ENCODE assay signal across 8 cellular contexts in genomic region chr12:8396225-8397071, GRCh38. TPM values are rescaled to one million over a fixed set of nuclear protein-coding genes. Genes with fewer than 3 reads are reported as not detected.
DNase-seq lines count a peak whose midpoint lies in the region; ATAC-seq and TF ChIP-seq lines count a peak whose summit lies in the region.
"Not testable (repeated sequence)": the region's sequence is repeated elsewhere in the genome, so short reads cannot be mapped to it uniquely, and the experiment has no call there.

No MANE protein-coding gene starts in this region.

- H3K9ac ChIP-seq in GM23248; adipocyte (ENCODE audit: low read length): not testable (repeated sequence)

- H3K36me3 Mint-ChIP-seq in natural killer cell treated with Interleukin-12 subunit alpha and Interleukin-12 subunit beta and Interleukin-15 and Interleukin-18, amount 100 ng/mL, for 72 hours: not testable (repeated sequence)

- CTCF ChIA-PET in BJ (lab: Yijun Ruan, JAX): interaction anchor here (0.6 to 1.0 kb wide), 5 partner anchors 18 to 318 kb away, joined by 3 read pairs; no protein-coding TSS in a partner anchor

- not testable (repeated sequence) for H3K9me2 ChIP-seq in GM23248 (ENCODE audit: insufficient read depth)

- H3K27me3 Mint-ChIP-seq in natural killer cell treated with Interleukin-12 subunit alpha and Interleukin-12 subunit beta and Interleukin-15 and Interleukin-18, amount 100 ng/mL, for 72 hours: peaks cover 10 to 12% of the 10 kb centered on the region in 2 donors

- not testable (repeated sequence) for H3K79me2 ChIP-seq in GM23248 (ENCODE audit: insufficient read depth)

- WGBS in GM23248 (ENCODE audit: low coverage in 1 of 2, low lambda C conversion rate in 2 of 2, missing lambda C conversion rate in 2 of 2), 2 experiments: 2 to 5% methylated on average over 16 to 68 of the region's 79 CpGs

- not testable (repeated sequence) for H3K27ac Mint-ChIP-seq in natural killer cell treated with Interleukin-12 subunit alpha and Interleukin-12 subunit beta and Interleukin-15 and Interleukin-18, amount 100 ng/mL, for 72 hours

- not testable (repeated sequence) for H3F3A ChIP-seq in GM23248 (ENCODE audit: insufficient read depth)

- H3K4me3 ChIP-seq in BJ (ENCODE audit: low read depth, low read length): peak overlapping the region; percentile 39
- peak overlapping the region; percentile 70 for H3K4me3 ChIP-seq in GM23248
- peak overlapping the region; percentile 47 for H3K4me3 ChIP-seq in WI38 (ENCODE audit: low read depth, low read length)
- H3K4me3 ChIP-seq in adipocyte (ENCODE audit: low read length): peak overlapping the region; percentile 56

- intact Hi-C loops in Right ventricle myocardium inferior (cut with DNase I): not testable (repeated sequence)

- H3K27me3 ChIP-seq in BJ (ENCODE audit: control insufficient read depth, insufficient read depth, low read length); GM23248 (replicated peaks; ENCODE audit: insufficient read depth); adipocyte (replicated peaks; ENCODE audit: control insufficient read depth, insufficient read depth, low read length): not testable (repeated sequence)

- H3K4me1 ChIP-seq in GM23248 (ENCODE audit: insufficient read depth); adipocyte (ENCODE audit: control insufficient read depth, insufficient read depth, low read length): not testable (repeated sequence)

- H2AFZ ChIP-seq in GM23248: peak overlapping the region; percentile 77

- H3K27ac ChIP-seq in GM23248: not testable (repeated sequence)

- H3K4me2 ChIP-seq in GM23248 (ENCODE audit: unreplicated experiment): peak overlapping the region; percentile 78

- H4K20me1 ChIP-seq in GM23248 (ENCODE audit: insufficient read depth): not testable (repeated sequence)

- H3K9me3 ChIP-seq in GM23248 (ENCODE audit: low read depth); adipocyte (ENCODE audit: control insufficient read depth, low read length): not testable (repeated sequence)

- POLR2A ChIA-PET in BJ (lab: Charles Lee): interaction anchor here (0.6 kb wide), 1 partner anchor 461 kb away, joined by 23 read pairs; the partner anchor contains the start of gene SLC2A3

- peak; percentile 82 for ATAC-seq in Right ventricle myocardium inferior
- peak; percentile 87 to 89 for ATAC-seq in natural killer cell treated with Interleukin-12 subunit alpha and Interleukin-12 subunit beta and Interleukin-15 and Interleukin-18, amount 100 ng/mL, for 72 hours

- H3K4me1 Mint-ChIP-seq in natural killer cell treated with Interleukin-12 subunit alpha and Interleukin-12 subunit beta and Interleukin-15 and Interleukin-18, amount 100 ng/mL, for 72 hours (ENCODE audit: low read depth in 2 of 2): not testable (repeated sequence)

- H3K4me3 Mint-ChIP-seq in natural killer cell treated with Interleukin-12 subunit alpha and Interleukin-12 subunit beta and Interleukin-15 and Interleukin-18, amount 100 ng/mL, for 72 hours: not testable (repeated sequence)

- H3K36me3 ChIP-seq in BJ (ENCODE audit: control insufficient read depth, insufficient read depth, low read length); GM23248 (ENCODE audit: low read depth); adipocyte (ENCODE audit: control insufficient read depth, insufficient read depth, low read length, severe bottlenecking): not testable (repeated sequence)

- not testable (repeated sequence) for DNase-seq in BJ (ENCODE audit: low read depth)
- peak; percentile 52 for DNase-seq in GM23248
- DNase-seq in NCI-H2171 (lab: John Stamatoyannopoulos, UW): peak; percentile 76
- DNase-seq in adipocyte (ENCODE audit: low read depth): peak; percentile 73
- DNase-seq in Right ventricle myocardium inferior (ENCODE audit: missing footprints): peak; percentile 92
- peak; percentile 76 for DNase-seq in natural killer cell treated with Interleukin-12 subunit alpha and Interleukin-12 subunit beta and Interleukin-15 and Interleukin-18, amount 100 ng/mL, for 72 hours (ENCODE audit: low spot score)
- peak; percentile 70 for DNase-seq in stimulated activated CD8-positive, alpha-beta memory T cell treated with anti-CD3 and anti-CD28 coated beads, Interleukin-15, amount 100 ng/mL, for 24 hours (ENCODE audit: low read depth)

- peak; percentile 28; the same call in 1 of the 2 replicates for TF ChIP-seq CTCF in BJ (IDR thresholded peaks at IDR 0.05; ENCODE audit: insufficient read depth, low read depth, low read length)
- TF ChIP-seq CTCF in WI38 (IDR thresholded peaks at IDR 0.05; ENCODE audit: low read depth, low read length): not testable (repeated sequence)

- in situ Hi-C loops in GM23248 (cut with MboI): not testable (repeated sequence)

- H3K9me3 Mint-ChIP-seq in natural killer cell treated with Interleukin-12 subunit alpha and Interleukin-12 subunit beta and Interleukin-15 and Interleukin-18, amount 100 ng/mL, for 72 hours: not testable (repeated sequence)

RNA-seq across cellular contexts. Expression of gene CLEC6A, which starts 59.3 kb away (rescaled TPM):
- not detected in 2 replicates for polyA plus RNA-seq in BJ (2011; rRNA removed)
- polyA minus RNA-seq in BJ (2011; rRNA and poly(A)+ RNA removed): not detected in 2 replicates
- total RNA-seq in GM23248 (2014; rRNA removed; shearing (Covaris generic)): not detected in 2 replicates
- not detected in 2 replicates for polyA plus RNA-seq in GM23248 (2016; fragmentation: Nextera tagmentation; extraction: Ambion mirVana)
- not detected for total RNA-seq in Right ventricle myocardium inferior
- not detected for total RNA-seq in natural killer cell treated with Interleukin-12 subunit alpha and Interleukin-12 subunit beta and Interleukin-15 and Interleukin-18, amount 100 ng/mL, for 72 hours
